29 cellular contexts compared by ENCODE assay signal in genomic region chr1:177172866-177173265, GRCh38. TPM values are rescaled to one million over a fixed set of nuclear protein-coding genes. Genes with fewer than 3 reads are reported as not detected.
"Had no signal": no experiment of that assay in that cellular context is flagged by ENCODE, and none has a peak within 500 bp of the region (broad histone marks: within the 10 kb centered on the region; RNA-seq: fewer than 3 reads in every experiment).

No MANE protein-coding gene starts in this region.

- H3K4me3 ChIP-seq: colonic mucosa, heart right ventricle, neural progenitor cell, psoas muscle, sigmoid colon, suprapubic skin, tibial nerve had no signal

- DNase-seq: activated CD4-positive, alpha-beta memory T cell treated with anti-CD3 and anti-CD28 coated beads, Interleukin-2, amount 10 ng/mL, durations not matched to agents 7 days and 5 days; activated CD4-positive, alpha-beta T cell treated with anti-CD3 and anti-CD28 coated beads, Interleukin-2, amount 10 ng/mL, durations not matched to agents 24 days and 14 days; activated CD4-positive, CD25-positive, alpha-beta regulatory T cell treated with anti-CD3 and anti-CD28 coated beads, Interleukin-2, amount 50 U/mL, for 72 hours; activated gamma-delta T cell treated with Interleukin-2 at 50 U/mL for 16 hours; activated naive CD4-positive, alpha-beta T cell treated with anti-CD3 and anti-CD28 coated beads, Interleukin-2, amount 50 U/mL, for 16 hours; activated naive CD8-positive, alpha-beta T cell treated with anti-CD3 and anti-CD28 coated beads, Interleukin-2, amount 50 U/mL, for 24 hours; activated T-cell treated with anti-CD3 and anti-CD28 coated beads, Interleukin-2, amount 50 U/mL, for 4 hours; colonic mucosa; effector memory CD4-positive, alpha-beta T cell; erythroblast; foreskin keratinocyte; heart right ventricle; midbrain; naive thymus-derived CD4-positive, alpha-beta T cell; psoas muscle; sigmoid colon; stimulated activated CD4-positive, alpha-beta T cell treated with anti-CD3 and anti-CD28 coated beads, Interleukin-15, amount 100 ng/mL, for 24 hours; stimulated activated CD4-positive, alpha-beta T cell treated with anti-CD3 and anti-CD28 coated beads, Interleukin-2, amount 100 ng/mL, for 24 hours; stimulated activated naive CD4-positive, alpha-beta T cell had no signal

- H3K36me3 Mint-ChIP-seq: naive thymus-derived CD4-positive, alpha-beta T cell; neural progenitor cell had no signal

- H3K9me3 ChIP-seq: colonic mucosa, psoas muscle, suprapubic skin, tibial nerve had no signal

- H3K27ac Mint-ChIP-seq: activated CD4-positive, alpha-beta memory T cell treated with anti-CD3 and anti-CD28 coated beads, Interleukin-2, amount 10 ng/mL, durations not matched to agents 7 days and 5 days; activated CD4-positive, alpha-beta T cell treated with anti-CD3 and anti-CD28 coated beads, Interleukin-2, amount 10 ng/mL, durations not matched to agents 24 days and 14 days; activated naive CD8-positive, alpha-beta T cell treated with anti-CD3 and anti-CD28 coated beads, Interleukin-2, amount 50 U/mL, for 24 hours; activated T-helper 17 cell treated with anti-CD3 and anti-CD28 coated beads, Interleukin-2, amount 50 U/mL, for 72 hours; naive thymus-derived CD4-positive, alpha-beta T cell; neural progenitor cell; T-helper 1 cell treated with Interleukin-12 subunit alpha and Interleukin-12 subunit beta and Interleukin-4 antibody, amounts not matched to agents 30 μg/mL and 1 μg/mL, for 36 hours had no signal

- H3K4me1 ChIP-seq: colonic mucosa, foreskin keratinocyte, parathyroid adenoma had no signal

- H3K9ac ChIP-seq: neural progenitor cell, parathyroid adenoma had no signal

- H3K4me2 ChIP-seq: neural progenitor cell had no signal

- H2AFZ ChIP-seq: neural progenitor cell, parathyroid adenoma had no signal

- H3K9me3 Mint-ChIP-seq: activated CD4-positive, alpha-beta memory T cell treated with anti-CD3 and anti-CD28 coated beads, Interleukin-2, amount 10 ng/mL, durations not matched to agents 7 days and 5 days; activated CD4-positive, alpha-beta T cell treated with anti-CD3 and anti-CD28 coated beads, Interleukin-2, amount 10 ng/mL, durations not matched to agents 24 days and 14 days; activated naive CD8-positive, alpha-beta T cell treated with anti-CD3 and anti-CD28 coated beads, Interleukin-2, amount 50 U/mL, for 24 hours; activated T-cell treated with anti-CD3 and anti-CD28 coated beads, Interleukin-2, amount 50 U/mL, for 4 hours; T-helper 1 cell treated with Interleukin-12 subunit alpha and Interleukin-12 subunit beta and Interleukin-4 antibody, amounts not matched to agents 30 μg/mL and 1 μg/mL, for 36 hours had no signal

- H3K79me2 ChIP-seq: parathyroid adenoma had no signal

- H3K27ac ChIP-seq: colonic mucosa, foreskin keratinocyte, heart right ventricle, neural progenitor cell, parathyroid adenoma, psoas muscle, sigmoid colon, suprapubic skin, tibial nerve had no signal

- ATAC-seq: activated naive CD8-positive, alpha-beta T cell treated with anti-CD3 and anti-CD28 coated beads, Interleukin-2, amount 50 U/mL, for 24 hours; activated T-cell treated with anti-CD3 and anti-CD28 coated beads, Interleukin-2, amount 50 U/mL, for 4 hours; activated T-helper 17 cell treated with anti-CD3 and anti-CD28 coated beads, Interleukin-2, amount 50 U/mL, for 72 hours; foreskin keratinocyte; heart right ventricle; naive thymus-derived CD4-positive, alpha-beta T cell; psoas muscle had no signal

- H3K36me3 ChIP-seq: colonic mucosa, heart right ventricle, neural progenitor cell, sigmoid colon, suprapubic skin, tibial nerve had no signal

RNA-seq across cellular contexts. Expression of gene BRINP2, which starts 2.1 kb away (rescaled TPM):
- total RNA-seq: activated CD4-positive, alpha-beta memory T cell treated with anti-CD3 and anti-CD28 coated beads, Interleukin-2, amount 10 ng/mL, durations not matched to agents 7 days and 5 days; activated CD4-positive, alpha-beta T cell treated with anti-CD3 and anti-CD28 coated beads, Interleukin-2, amount 10 ng/mL, durations not matched to agents 24 days and 14 days; activated T-cell treated with anti-CD3 and anti-CD28 coated beads, Interleukin-2, amount 50 U/mL, for 4 hours; activated T-helper 17 cell treated with anti-CD3 and anti-CD28 coated beads, Interleukin-2, amount 50 U/mL, for 72 hours; bronchial epithelial cell; colonic mucosa; dermis microvascular lymphatic vessel endothelial cell; glomerular endothelial cell; kidney epithelial cell; naive thymus-derived CD4-positive, alpha-beta T cell; tibial nerve had no signal
- polyA plus RNA-seq: naive thymus-derived CD4-positive, alpha-beta T cell had no signal

RNA-seq across cellular contexts. Expression of gene ASTN1, which starts 8.4 kb away (rescaled TPM):
- total RNA-seq: activated CD4-positive, alpha-beta memory T cell treated with anti-CD3 and anti-CD28 coated beads, Interleukin-2, amount 10 ng/mL, durations not matched to agents 7 days and 5 days; activated CD4-positive, alpha-beta T cell treated with anti-CD3 and anti-CD28 coated beads, Interleukin-2, amount 10 ng/mL, durations not matched to agents 24 days and 14 days; activated T-cell treated with anti-CD3 and anti-CD28 coated beads, Interleukin-2, amount 50 U/mL, for 4 hours; activated T-helper 17 cell treated with anti-CD3 and anti-CD28 coated beads, Interleukin-2, amount 50 U/mL, for 72 hours; bronchial epithelial cell; dermis microvascular lymphatic vessel endothelial cell; glomerular endothelial cell had no signal
- polyA plus RNA-seq: foreskin keratinocyte; naive thymus-derived CD4-positive, alpha-beta T cell had no signal
